12 cellular contexts compared by ENCODE assay signal in genomic region chr19:870963-871401, GRCh38. TPM values are rescaled to one million over a fixed set of nuclear protein-coding genes. Genes with fewer than 3 reads are reported as not detected.
A peak's percentile ranks its signal among the peaks of the same experiment; 100 is the strongest.
DNase-seq lines count a peak whose midpoint lies in the region; TF ChIP-seq lines count a peak whose summit lies in the region.
"Had no signal": no experiment of that assay in that cellular context is flagged by ENCODE, and none has a peak within 500 bp of the region (broad histone marks: within the 10 kb centered on the region; RNA-seq: fewer than 3 reads in every experiment).

No MANE protein-coding gene starts in this region.

- no peak overlapping the region for H3K23ac ChIP-seq in mesendoderm (ENCODE audit: low read length)

- no peaks in the 10 kb centered on the region for H3K79me2 ChIP-seq in mesendoderm (ENCODE audit: control insufficient read depth, insufficient read depth, low read length)

- no peak for TF ChIP-seq CTCF in fibroblast of villous mesenchyme (IDR thresholded peaks at IDR 0.05; ENCODE audit: insufficient read depth, low read depth, low read length)

- no peaks in the 10 kb centered on the region for H3K4me1 ChIP-seq in mesendoderm (ENCODE audit: control insufficient read depth, low read depth, low read length)

- H2BK5ac ChIP-seq in mesendoderm (ENCODE audit: low read length) = no peak overlapping the region

- H3K27ac ChIP-seq in substantia nigra (ENCODE audit: low read depth, low read length, poor library complexity, severe bottlenecking) (peak overlapping the region; percentile 17), mesendoderm (ENCODE audit: low read depth, low read length) (no peak overlapping the region)
- H3K27ac ChIP-seq: thoracic aorta had no signal

- WGBS in mesendoderm (ENCODE audit: extremely low coverage, insufficient coverage, low lambda C conversion rate) = no CpG with 5 or more reads among the region's 28 CpGs

- no peak overlapping the region for H3K18ac ChIP-seq in mesendoderm (ENCODE audit: low read length)

- H4K8ac ChIP-seq in mesendoderm (ENCODE audit: low read depth, low read length) = no peak overlapping the region

- H2BK120ac ChIP-seq in mesendoderm (ENCODE audit: low read depth, low read length) = no peak overlapping the region

- peak; percentile 56 for DNase-seq in NCI-H2029 treated with DMSO at 0.1 percent for 48 hours (lab: John Stamatoyannopoulos, UW)
- peak; percentile 55 for DNase-seq in fibroblast of villous mesenchyme (ENCODE audit: low read depth)
- peak in 23 of 49 donors; percentile 2 to 89 (median 42) for DNase-seq in substantia nigra (lab: John Stamatoyannopoulos, UW)
- no peak for DNase-seq in stimulated activated CD4-positive, alpha-beta T cell treated with anti-CD3 and anti-CD28 coated beads, Interleukin-2, amount 100 ng/mL, for 24 hours
- no peak for DNase-seq in mesendoderm
- DNase-seq in activated CD8-positive, alpha-beta memory T cell treated with anti-CD3 and anti-CD28 coated beads, Interleukin-2, amount 50 U/mL, for 4 hours = no peak
- DNase-seq: amniotic stem cell; Kasumi-1; stimulated activated CD4-positive, alpha-beta T cell treated with anti-CD3 and anti-CD28 coated beads, Interleukin-1b, Interleukin-23, amount 100 ng/mL, for 48 hours; T-helper 1 cell had no signal

- H3K36me3 ChIP-seq in mesendoderm (ENCODE audit: control insufficient read depth, insufficient read depth, low read length) = peaks cover 2% of the 10 kb centered on the region

- no peak overlapping the region for H3K4me3 ChIP-seq in fibroblast of villous mesenchyme (ENCODE audit: low read depth, low read length)
- no peak overlapping the region for H3K4me3 ChIP-seq in mesendoderm (ENCODE audit: low read length)
- H3K4me3 ChIP-seq: thoracic aorta had no signal

- H3K27me3 ChIP-seq in mesendoderm (ENCODE audit: insufficient read depth, low read length, poor library complexity) = no peaks in the 10 kb centered on the region

- H3K4me2 ChIP-seq in mesendoderm (ENCODE audit: low read length) = no peak overlapping the region

- H2AK5ac ChIP-seq in mesendoderm (ENCODE audit: low read length) = no peak overlapping the region

- H2BK15ac ChIP-seq in mesendoderm (replicated peaks; ENCODE audit: low read depth) = no peak overlapping the region

- H3K79me1 ChIP-seq in mesendoderm (ENCODE audit: low read length) = no peaks in the 10 kb centered on the region

- H3K4ac ChIP-seq in mesendoderm (ENCODE audit: low read depth, low read length) = no peak overlapping the region

- no peak overlapping the region for H3K56ac ChIP-seq in mesendoderm (ENCODE audit: low read length)

- H3K9ac ChIP-seq in mesendoderm (ENCODE audit: low read length) = no peak overlapping the region

- no peak overlapping the region for H4K5ac ChIP-seq in mesendoderm (ENCODE audit: low read length)

RNA-seq across cellular contexts. Expression of gene CFD, which starts 11.5 kb away (rescaled TPM):
- total RNA-seq in fibroblast of villous mesenchyme = 3.9 TPM in 2 replicates
- 0.21 TPM for polyA plus RNA-seq in mesendoderm (2013, experiment 1 of 2)
- polyA plus RNA-seq in mesendoderm (2013, experiment 2 of 2) = 0.17 TPM

RNA-seq across cellular contexts. Expression of gene ELANE, which starts 18.9 kb away (rescaled TPM):
- total RNA-seq in fibroblast of villous mesenchyme = not detected in 2 replicates
- polyA plus RNA-seq in mesendoderm (2013, experiment 1 of 2) = not detected
- not detected for polyA plus RNA-seq in mesendoderm (2013, experiment 2 of 2)
- total RNA-seq: endothelial cell of umbilical vein had no signal
- polyA plus RNA-seq: endothelial cell of umbilical vein had no signal

RNA-seq across cellular contexts. Expression of gene MED16, which starts 22.0 kb away (rescaled TPM):
- 26.8 and 30.0 TPM in 2 replicates for total RNA-seq in fibroblast of villous mesenchyme
- polyA plus RNA-seq in mesendoderm (2013, experiment 1 of 2) = 34.1 TPM
- 33.8 TPM for polyA plus RNA-seq in mesendoderm (2013, experiment 2 of 2)

RNA-seq across cellular contexts. Expression of gene RNU6-9, which starts 22.3 kb away (rescaled TPM):
- total RNA-seq in fibroblast of villous mesenchyme = not detected in 2 replicates
- not detected for polyA plus RNA-seq in mesendoderm (2013, experiment 1 of 2)
- not detected for polyA plus RNA-seq in mesendoderm (2013, experiment 2 of 2)
- total RNA-seq: endothelial cell of umbilical vein, thoracic aorta had no signal
- polyA plus RNA-seq: endothelial cell of umbilical vein had no signal

RNA-seq across cellular contexts. Expression of gene PRTN3, which starts 30.2 kb away (rescaled TPM):
- total RNA-seq in fibroblast of villous mesenchyme = not detected in 2 replicates
- polyA plus RNA-seq in mesendoderm (2013, experiment 1 of 2) = not detected
- 0.04 TPM for polyA plus RNA-seq in mesendoderm (2013, experiment 2 of 2)
- total RNA-seq: endothelial cell of umbilical vein, thoracic aorta had no signal
- polyA plus RNA-seq: endothelial cell of umbilical vein had no signal

Comparison
In these comparisons a context has a peak if more than half of its experiments do, and no peak if none do; other contexts are left out.
1. DNase-seq: peak in NCI-H2029 treated with DMSO at 0.1 percent for 48 hours (single experiment) and fibroblast of villous mesenchyme (single experiment); none in stimulated activated CD4-positive, alpha-beta T cell treated with anti-CD3 and anti-CD28 coated beads, Interleukin-2, amount 100 ng/mL, for 24 hours (0 of 2), mesendoderm (single experiment) and activated CD8-positive, alpha-beta memory T cell treated with anti-CD3 and anti-CD28 coated beads, Interleukin-2, amount 50 U/mL, for 4 hours (single experiment).